In genomic region chr6:41426888-41427641, GRCh38 we compare ENCODE assay signal across 9 cellular contexts.
A peak's percentile ranks its signal among the peaks of the same experiment; 100 is the strongest.
DNase-seq lines count a peak whose midpoint lies in the region; ATAC-seq and TF ChIP-seq lines count a peak whose summit lies in the region.
"Had no signal": no experiment of that assay in that cellular context is flagged by ENCODE, and none has a peak within 500 bp of the region (broad histone marks: within the 10 kb centered on the region; RNA-seq: fewer than 3 reads in every experiment).

No MANE protein-coding gene starts in this region.

- H3K36me3 ChIP-seq in BLaER1 treated with 17β-estradiol and CSF1 and Interleukin-3, amounts not matched to agents 10 nM and 100 nM, result no peaks in the 10 kb centered on the region
- H3K36me3 ChIP-seq in Peyer's patch (no peaks in the 10 kb centered on the region), parathyroid adenoma (ENCODE audit: control insufficient read depth, insufficient read depth, low read length) (no peaks in the 10 kb centered on the region)

- no peaks in the 10 kb centered on the region for H3K36me3 Mint-ChIP-seq in type B pancreatic cell

- no peak for TF ChIP-seq POLR2A in Peyer's patch (IDR thresholded peaks at IDR 0.05)

- peak overlapping the region; percentile 45 to 71 (median 56); a peak in 19 of 20 replicates for H3K4me3 ChIP-seq in BLaER1 treated with 17β-estradiol and CSF1 and Interleukin-3, amounts not matched to agents 10 nM and 100 nM
- H3K4me3 ChIP-seq in Peyer's patch, result peak overlapping the region; percentile 38 to 71 (median 59)
- H3K4me3 ChIP-seq in parathyroid adenoma (ENCODE audit: low read depth, low read length), result no peak overlapping the region

- peaks cover 0 to 29% (median 0%) of the 10 kb centered on the region in 11 experiments; a peak in 8 of 22 replicates for H4K20me1 ChIP-seq in BLaER1 treated with 17β-estradiol and CSF1 and Interleukin-3, amounts not matched to agents 10 nM and 100 nM

- H3K9me3 Mint-ChIP-seq in type B pancreatic cell, result no peaks in the 10 kb centered on the region

- no peak overlapping the region for H3K27ac ChIP-seq in BLaER1 treated with 17β-estradiol and CSF1 and Interleukin-3, amounts not matched to agents 10 nM and 100 nM
- H3K27ac ChIP-seq in Peyer's patch (peak overlapping the region in 3 of 4 donors; percentile 63 to 82 (median 73)), parathyroid adenoma (no peak overlapping the region)

- H3K27me3 ChIP-seq in BLaER1 treated with 17β-estradiol and CSF1 and Interleukin-3, amounts not matched to agents 10 nM and 100 nM, result peaks cover 58 to 74% (median 65%) of the 10 kb centered on the region in 11 experiments
- no peaks in the 10 kb centered on the region for H3K27me3 ChIP-seq in Peyer's patch
- H3K27me3 ChIP-seq in parathyroid adenoma (ENCODE audit: control insufficient read depth, insufficient read depth, low read length), result no peaks in the 10 kb centered on the region

- intact Hi-C loops in left ventricle myocardium superior (cut with micrococcal nuclease), result no loop called here

- H3K27ac Mint-ChIP-seq in type B pancreatic cell, result no peak overlapping the region

- ATAC-seq in left ventricle myocardium superior, result peak; percentile 2

- peak overlapping the region; percentile 85 to 98 (median 94) for H3K4me2 ChIP-seq in BLaER1 treated with 17β-estradiol and CSF1 and Interleukin-3, amounts not matched to agents 10 nM and 100 nM
- no peak overlapping the region for H3K4me2 ChIP-seq in parathyroid adenoma (ENCODE audit: low read length)

- no peaks in the 10 kb centered on the region for H3K79me2 ChIP-seq in parathyroid adenoma

- H3K9ac ChIP-seq in BLaER1 treated with 17β-estradiol and CSF1 and Interleukin-3, amounts not matched to agents 10 nM and 100 nM, result peak overlapping the region in 2 of 11 experiments; percentile 62 to 65; a peak in 3 of 22 replicates
- H3K9ac ChIP-seq in parathyroid adenoma, result no peak overlapping the region

- H3K9me3 ChIP-seq in BLaER1 treated with 17β-estradiol and CSF1 and Interleukin-3, amounts not matched to agents 10 nM and 100 nM (replicated peaks in 1 of 11), result no peaks in the 10 kb centered on the region
- H3K9me3 ChIP-seq in Peyer's patch (no peaks in the 10 kb centered on the region), parathyroid adenoma (ENCODE audit: control insufficient read depth, low read length) (no peaks in the 10 kb centered on the region)

- TF ChIP-seq CTCF in Peyer's patch (IDR thresholded peaks at IDR 0.05) (no peak), parathyroid adenoma (IDR thresholded peaks at IDR 0.05) (no peak), type B pancreatic cell (conservative IDR thresholded peaks at IDR 0.05) (no peak)

- H3K27me3 Mint-ChIP-seq in type B pancreatic cell, result peaks cover 25% of the 10 kb centered on the region

- H3K4me3 Mint-ChIP-seq in type B pancreatic cell, result no peak overlapping the region

- peaks cover 49 to 73% (median 61%) of the 10 kb centered on the region in 10 experiments for H3K4me1 ChIP-seq in BLaER1 treated with 17β-estradiol and CSF1 and Interleukin-3, amounts not matched to agents 10 nM and 100 nM
- H3K4me1 ChIP-seq in Peyer's patch (peaks cover 5 to 28% (median 12%) of the 10 kb centered on the region in 4 donors), parathyroid adenoma (no peaks in the 10 kb centered on the region)

- H3K4me1 Mint-ChIP-seq in type B pancreatic cell (ENCODE audit: unreplicated experiment), result peaks cover 21% of the 10 kb centered on the region

- DNase-seq in Peyer's patch (peak in 2 of 3 donors; percentile 76 to 81), left ventricle myocardium superior (no peak), NOMO-1 treated with DMSO at 0.1 percent for 48 hours (lab: John Stamatoyannopoulos, UW; ENCODE audit: unreplicated experiment) (no peak), NCI-H2227 (lab: John Stamatoyannopoulos, UW; ENCODE audit: unreplicated experiment) (no peak), type B pancreatic cell (ENCODE audit: extremely low spot score, unreplicated experiment) (no peak), MV-4-11 (lab: John Stamatoyannopoulos, UW) (no peak)
- DNase-seq: NCI-H1694 had no signal

- H2AFZ ChIP-seq in parathyroid adenoma, result peak overlapping the region; percentile 95

Comparison
In these comparisons a context has a peak if more than half of its experiments do, and no peak if none do; other contexts are left out.
1. H3K27ac ChIP-seq: peak in Peyer's patch (3 of 4); none in BLaER1 treated with 17β-estradiol and CSF1 and Interleukin-3, amounts not matched to agents 10 nM and 100 nM (0 of 11) and parathyroid adenoma (single experiment).
2. DNase-seq: peak in Peyer's patch (2 of 3); none in left ventricle myocardium superior (single experiment), NOMO-1 treated with DMSO at 0.1 percent for 48 hours (single experiment), NCI-H2227 (single experiment), type B pancreatic cell (single experiment) and MV-4-11 (single experiment).